In the genomic region with DNA sequence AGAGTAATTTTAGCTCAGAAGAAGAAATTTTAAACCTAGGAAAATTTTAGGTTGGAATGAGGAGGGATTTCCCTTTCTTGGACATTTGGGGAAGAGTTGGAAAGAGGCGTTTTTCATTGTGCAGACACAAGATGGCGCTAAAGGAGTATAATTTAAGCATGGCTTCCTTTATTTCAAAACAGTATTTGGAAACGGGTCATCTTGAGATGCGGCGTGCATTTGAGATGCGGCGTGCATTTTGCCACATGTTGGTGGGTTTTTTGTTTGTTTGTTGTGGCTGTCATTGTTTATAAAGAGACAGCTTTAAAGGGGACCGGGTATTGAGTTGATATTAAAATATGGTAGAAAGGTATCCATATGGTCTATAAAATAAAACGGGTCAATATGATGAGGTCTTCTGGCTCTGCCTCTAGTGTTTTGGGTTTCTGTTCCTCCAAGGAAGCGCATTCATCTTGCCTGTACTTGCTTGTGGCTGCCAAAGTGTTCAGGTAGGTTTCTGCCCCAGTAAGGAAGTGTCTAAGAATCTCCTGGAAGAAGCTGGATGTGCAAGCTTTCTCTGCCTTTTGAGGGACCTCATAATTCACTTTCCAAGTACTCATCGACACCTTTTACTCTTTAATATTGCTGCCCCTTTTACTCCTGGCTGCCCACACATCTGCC, we compare ENCODE assay signal across 8 cellular contexts.
A peak's percentile ranks its signal among the peaks of the same experiment; 100 is the strongest.
DNase-seq lines count a peak whose midpoint lies in the region; ATAC-seq, FAIRE-seq and TF ChIP-seq lines count a peak whose summit lies in the region.

No MANE protein-coding gene starts in this region.

- FAIRE-seq in G401.6 (lab: Jason Lieb, UNC): peak; percentile 95
- no peak for FAIRE-seq in bronchial epithelial cell (lab: Jason Lieb, UNC)

- no peaks in the 10 kb centered on the region for H3K9me3 ChIP-seq in Loucy (ENCODE audit: insufficient read depth, low read depth, low read length)

- DNase-seq in A172 (ENCODE audit: low spot score) (peak; percentile 67), SIG-M5 (lab: John Stamatoyannopoulos, UW) (peak; percentile 26), bronchial epithelial cell (ENCODE audit: low read depth) (peak; percentile 69), left lobe of liver (ENCODE audit: low spot score) (no peak), superior temporal gyrus (ENCODE audit: extremely low spot score) (peak; percentile 89), NCI-H187 treated with DMSO at 0.1 percent for 48 hours (lab: John Stamatoyannopoulos, UW) (no peak)

- peak; percentile 90 for ATAC-seq in left lobe of liver

- peak overlapping the region; percentile 94 for H2AFZ ChIP-seq in Loucy (ENCODE audit: low read length)

- no peaks in the 10 kb centered on the region for H3K9me2 ChIP-seq in Loucy (replicated peaks; ENCODE audit: low read depth, low read length)

- no peaks in the 10 kb centered on the region for H3K36me3 ChIP-seq in Loucy (ENCODE audit: insufficient read depth, low read length)
- H3K36me3 ChIP-seq in bronchial epithelial cell (ENCODE audit: control insufficient read depth, insufficient read depth, low read length): no peaks in the 10 kb centered on the region

- peak overlapping the region; percentile 66 for H3K4me3 ChIP-seq in Loucy (ENCODE audit: low read length, poor library complexity, severe bottlenecking)
- H3K4me3 ChIP-seq in bronchial epithelial cell (ENCODE audit: low read depth, low read length): no peak overlapping the region

- no peaks in the 10 kb centered on the region for H3K79me2 ChIP-seq in Loucy (ENCODE audit: insufficient read depth, low read length)

- peaks cover 3% of the 10 kb centered on the region for H3K4me1 ChIP-seq in Loucy (ENCODE audit: insufficient read depth, low read length, poor library complexity, severe bottlenecking)

- H3K9ac ChIP-seq in Loucy (ENCODE audit: low read depth, low read length, poor library complexity, severe bottlenecking): peak overlapping the region; percentile 39

- peak; percentile 88 for TF ChIP-seq CTCF in Loucy (conservative IDR thresholded peaks at IDR 0.05; ENCODE audit: low read length)
- TF ChIP-seq CTCF in bronchial epithelial cell (IDR thresholded peaks at IDR 0.05; ENCODE audit: insufficient read depth, low read length, severe bottlenecking): peak; percentile 65

- no peaks in the 10 kb centered on the region for H3F3A ChIP-seq in Loucy (ENCODE audit: low read depth)

- no peaks in the 10 kb centered on the region for H4K20me1 ChIP-seq in Loucy (ENCODE audit: insufficient read depth, low read length, poor library complexity, severe bottlenecking)

- peak overlapping the region; percentile 82 for H3K4me2 ChIP-seq in Loucy (ENCODE audit: low read depth, low read length, poor library complexity, severe bottlenecking)

- H3K27me3 ChIP-seq in Loucy (ENCODE audit: insufficient read depth, low read length, poor library complexity, severe bottlenecking): no peaks in the 10 kb centered on the region
- H3K27me3 ChIP-seq in bronchial epithelial cell (ENCODE audit: control insufficient read depth, insufficient read depth, low read length): no peaks in the 10 kb centered on the region

Comparison
In these comparisons a context has a peak if more than half of its experiments do, and no peak if none do; other contexts are left out.
1. DNase-seq: peak in A172 (single experiment), SIG-M5 (single experiment), bronchial epithelial cell (single experiment) and superior temporal gyrus (single experiment); none in left lobe of liver (single experiment) and NCI-H187 treated with DMSO at 0.1 percent for 48 hours (single experiment).